8 cellular contexts compared by ENCODE assay signal in genomic region chr1:92310185-92310597, GRCh38. TPM values are rescaled to one million over a fixed set of nuclear protein-coding genes. Genes with fewer than 3 reads are reported as not detected.
DNase-seq lines count a peak whose midpoint lies in the region; ATAC-seq and TF ChIP-seq lines count a peak whose summit lies in the region.

No MANE protein-coding gene starts in this region.

- TF ChIP-seq CTCF in activated CD8-positive, alpha-beta T cell treated with anti-CD3 and anti-CD28 coated beads for 36 hours (IDR thresholded peaks at IDR 0.05) = peak; percentile 74

- intact Hi-C loops in activated CD8-positive, alpha-beta T cell treated with anti-CD3 and anti-CD28 coated beads for 36 hours (cut with micrococcal nuclease) = loop anchor here (5.0 kb wide), 2 partner anchors 172 to 312 kb away; no protein-coding TSS in a partner anchor

- ATAC-seq in activated T-cell treated with anti-CD3 and anti-CD28 coated beads, Interleukin-2, amount 50 U/mL, for 4 hours = peak; percentile 50 to 71
- ATAC-seq in activated CD8-positive, alpha-beta T cell treated with anti-CD3 and anti-CD28 coated beads for 36 hours = peak; percentile 68
- ATAC-seq in GM21737 (IDR thresholded peaks at IDR 0.05; ENCODE audit: unreplicated experiment) = no peak

- H3K27me3 Mint-ChIP-seq in activated T-cell treated with anti-CD3 and anti-CD28 coated beads, Interleukin-2, amount 50 U/mL, for 4 hours (ENCODE audit: low read depth) = no peaks in the 10 kb centered on the region
- no peaks in the 10 kb centered on the region for H3K27me3 Mint-ChIP-seq in activated CD8-positive, alpha-beta T cell treated with anti-CD3 and anti-CD28 coated beads for 36 hours

- POLR2A ChIA-PET in activated CD8-positive, alpha-beta T cell treated with anti-CD3 and anti-CD28 coated beads for 36 hours (lab: Charles Lee) = interaction anchor here (1.2 kb wide), 1 partner anchor 175 kb away, joined by 6 read pairs; no protein-coding TSS in a partner anchor

- CTCF ChIA-PET in activated CD8-positive, alpha-beta T cell treated with anti-CD3 and anti-CD28 coated beads for 36 hours (lab: Charles Lee) = interaction anchor here (0.5 to 2.4 kb wide), 59 partner anchors 9 to 522 kb away, joined by 3 to 18 read pairs (median 4); partner anchors contain the start of genes GFI1, GLMN and RPL5

- no peak overlapping the region for H3K27ac Mint-ChIP-seq in activated CD8-positive, alpha-beta T cell treated with anti-CD3 and anti-CD28 coated beads for 36 hours

- no peaks in the 10 kb centered on the region for H3K9me3 Mint-ChIP-seq in activated T-cell treated with anti-CD3 and anti-CD28 coated beads, Interleukin-2, amount 50 U/mL, for 4 hours
- H3K9me3 Mint-ChIP-seq in activated CD8-positive, alpha-beta T cell treated with anti-CD3 and anti-CD28 coated beads for 36 hours = no peaks in the 10 kb centered on the region

- peaks cover 27% of the 10 kb centered on the region for H3K4me1 Mint-ChIP-seq in activated T-cell treated with anti-CD3 and anti-CD28 coated beads, Interleukin-2, amount 50 U/mL, for 4 hours (ENCODE audit: low read depth)
- H3K4me1 Mint-ChIP-seq in activated CD8-positive, alpha-beta T cell treated with anti-CD3 and anti-CD28 coated beads for 36 hours (ENCODE audit: low read depth) = peaks cover 38% of the 10 kb centered on the region

- H3K4me3 Mint-ChIP-seq in activated T-cell treated with anti-CD3 and anti-CD28 coated beads, Interleukin-2, amount 50 U/mL, for 4 hours = no peak overlapping the region
- H3K4me3 Mint-ChIP-seq in activated CD8-positive, alpha-beta T cell treated with anti-CD3 and anti-CD28 coated beads for 36 hours = no peak overlapping the region

- no peak for DNase-seq in activated T-cell treated with anti-CD3 and anti-CD28 coated beads, Interleukin-2, amount 50 U/mL, for 4 hours
- DNase-seq in activated T-cell treated with anti-CD3 and anti-CD28 coated beads for 4 hours (no peak), NCI-H146 treated with DMSO at 0.1 percent for 48 hours (lab: John Stamatoyannopoulos, UW; ENCODE audit: unreplicated experiment) (peak; percentile 30), iris pigment epithelial cell (ENCODE audit: low read depth) (peak; percentile 39)
- no peak for DNase-seq in activated CD8-positive, alpha-beta T cell treated with anti-CD3 and anti-CD28 coated beads for 36 hours
- no peak for DNase-seq in stimulated activated CD4-positive, alpha-beta T cell treated with anti-CD3 and anti-CD28 coated beads, Interleukin-1b, Interleukin-23, amount 100 ng/mL, for 48 hours
- no peak for DNase-seq in stimulated activated CD4-positive, alpha-beta T cell treated with anti-CD3 and anti-CD28 coated beads, Interleukin-15, amount 100 ng/mL, for 24 hours

- H3K36me3 Mint-ChIP-seq in activated T-cell treated with anti-CD3 and anti-CD28 coated beads, Interleukin-2, amount 50 U/mL, for 4 hours (ENCODE audit: insufficient read depth) = peaks cover 28% of the 10 kb centered on the region
- H3K36me3 Mint-ChIP-seq in activated CD8-positive, alpha-beta T cell treated with anti-CD3 and anti-CD28 coated beads for 36 hours (ENCODE audit: low read depth) = peaks cover 35% of the 10 kb centered on the region

RNA-seq across cellular contexts. Expression of gene RPAP2, which starts 11.3 kb away (rescaled TPM):
- total RNA-seq in activated T-cell treated with anti-CD3 and anti-CD28 coated beads, Interleukin-2, amount 50 U/mL, for 4 hours = 10 to 100 TPM; 25.6 to 34.7 (median 33.7) TPM
- total RNA-seq in activated CD8-positive, alpha-beta T cell treated with anti-CD3 and anti-CD28 coated beads for 36 hours = 10 to 100 TPM; 31.5 to 32.2 TPM

RNA-seq across cellular contexts. Expression of gene GLMN, which starts 11.4 kb away (rescaled TPM):
- 10 to 100 TPM; 20.1 to 23.9 (median 23.3) TPM for total RNA-seq in activated T-cell treated with anti-CD3 and anti-CD28 coated beads, Interleukin-2, amount 50 U/mL, for 4 hours
- total RNA-seq in activated CD8-positive, alpha-beta T cell treated with anti-CD3 and anti-CD28 coated beads for 36 hours = 10 to 100 TPM; 16.8 TPM

Comparison
In these comparisons a context has a peak if more than half of its experiments do, and no peak if none do; other contexts are left out.
1. DNase-seq: peak in NCI-H146 treated with DMSO at 0.1 percent for 48 hours (single experiment) and iris pigment epithelial cell (single experiment); none in activated T-cell treated with anti-CD3 and anti-CD28 coated beads, Interleukin-2, amount 50 U/mL, for 4 hours (single experiment), activated T-cell treated with anti-CD3 and anti-CD28 coated beads for 4 hours (single experiment), activated CD8-positive, alpha-beta T cell treated with anti-CD3 and anti-CD28 coated beads for 36 hours (single experiment), stimulated activated CD4-positive, alpha-beta T cell treated with anti-CD3 and anti-CD28 coated beads, Interleukin-1b, Interleukin-23, amount 100 ng/mL, for 48 hours (single experiment) and stimulated activated CD4-positive, alpha-beta T cell treated with anti-CD3 and anti-CD28 coated beads, Interleukin-15, amount 100 ng/mL, for 24 hours (single experiment).